In the genomic region with DNA sequence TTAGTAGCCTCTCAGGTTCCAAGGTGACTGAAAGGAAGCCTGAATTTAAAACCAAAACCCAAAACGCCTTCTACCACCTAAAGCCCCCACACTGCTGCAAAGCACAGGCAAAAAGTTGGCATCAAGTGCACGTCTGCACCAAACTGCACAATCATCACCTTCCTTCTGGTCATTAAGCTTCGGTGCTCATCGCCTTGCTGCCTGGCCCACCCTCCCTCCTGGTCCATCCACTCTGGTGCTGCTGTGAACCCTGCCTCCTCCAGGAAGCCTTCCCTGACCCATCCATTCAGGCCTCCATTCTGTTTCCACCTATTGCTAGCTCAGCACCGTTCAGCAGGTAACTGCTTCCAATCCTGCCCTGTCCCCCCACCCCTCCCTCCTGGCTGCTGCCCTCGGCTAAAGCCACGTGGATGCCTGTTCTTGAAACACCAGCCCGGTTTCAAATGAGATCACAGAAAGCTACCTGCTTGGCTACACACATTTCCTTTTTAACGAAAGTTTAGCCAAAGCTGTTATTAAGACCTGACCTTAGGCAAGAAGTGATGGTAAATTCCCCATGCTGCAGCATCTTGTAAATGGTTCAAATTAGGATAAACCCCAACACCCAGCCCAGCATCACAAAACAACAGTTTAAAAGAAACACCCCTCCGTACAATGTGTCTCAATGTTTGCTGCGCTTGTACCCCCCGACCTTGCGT, we compare ENCODE assay signal across 1 cellular context.
TF ChIP-seq lines count a peak whose summit lies in the region.

No MANE protein-coding gene starts in this region.

TF ChIP-seq in A549, 52 proteins besides CTCF, POLR2A, EP300 and RAD21:
- TF ChIP-seq ZFP36 (IDR thresholded peaks at IDR 0.05; ENCODE audit: borderline replicate concordance, partially characterized antibody) (peak; percentile 23), ZNF302 (CRISPR knock-in tag; IDR thresholded peaks at IDR 0.05) (no peak), CBX2 (IDR thresholded peaks at IDR 0.05; ENCODE audit: borderline replicate concordance, low read depth) (no peak)
TF ChIP-seq in A549: peak in this region for 1.
